ENCODE assay signal across 14 cellular contexts in genomic region chr6:98539669-98540207, GRCh38.
DNase-seq lines count a peak whose midpoint lies in the region; ATAC-seq and TF ChIP-seq lines count a peak whose summit lies in the region.
"Had no signal": no experiment of that assay in that cellular context is flagged by ENCODE, and none has a peak within 500 bp of the region (broad histone marks: within the 10 kb centered on the region; RNA-seq: fewer than 3 reads in every experiment).

No MANE protein-coding gene starts in this region.

- BruUV-seq in OCI-LY7 (replicated peaks; lab: Mats Ljungman, UMichigan): no TSS peak

- peak overlapping the region; percentile 48; the same call in 1 of the 2 replicates for H2AFZ ChIP-seq in OCI-LY7 (ENCODE audit: low read length)

- intact Hi-C loops in OCI-LY7 (cut with micrococcal nuclease; ENCODE audit: unreplicated experiment) (no loop called here), thyroid gland (cut with DNase I) (no loop called here)
- intact Hi-C loops in activated CD4-positive, alpha-beta T cell treated with anti-CD3 and anti-CD28 coated beads for 36 hours (cut with DNase I, micrococcal nuclease): no loop called here

- TF ChIP-seq POLR2A in thyroid gland (IDR thresholded peaks at IDR 0.05): no peak

- 0 out of 2 replicates have a peak, but pooled peaks have one; percentile 39 for TF ChIP-seq CTCF in OCI-LY7 (conservative IDR thresholded peaks at IDR 0.05; ENCODE audit: low read length)
- no peak for TF ChIP-seq CTCF in thyroid gland (IDR thresholded peaks at IDR 0.05)

- H3K4me2 ChIP-seq in BLaER1: peak overlapping the region; percentile 12
- no peak overlapping the region for H3K4me2 ChIP-seq in OCI-LY7 (ENCODE audit: low read length)

- CTCF ChIA-PET in OCI-LY7 (lab: Charles Lee; ENCODE audit: unreplicated experiment): no interaction called here
- CTCF ChIA-PET in activated CD4-positive, alpha-beta T cell treated with anti-CD3 and anti-CD28 coated beads for 36 hours (lab: Charles Lee): no interaction called here

- H3K9me3 ChIP-seq in BLaER1: no peaks in the 10 kb centered on the region
- H3K9me3 ChIP-seq in OCI-LY7 (ENCODE audit: low read length): no peaks in the 10 kb centered on the region
- no peaks in the 10 kb centered on the region for H3K9me3 ChIP-seq in thyroid gland
- no peaks in the 10 kb centered on the region for H3K9me3 ChIP-seq in HAP-1
- H3K9me3 ChIP-seq: SJCRH30 had no signal

- H3K27ac ChIP-seq in BLaER1 (no peak overlapping the region), OCI-LY7 (ENCODE audit: low read depth, low read length, poor library complexity, severe bottlenecking) (no peak overlapping the region), thyroid gland (no peak overlapping the region)
- H3K27ac ChIP-seq: SJCRH30 had no signal

- H4K20me1 ChIP-seq in BLaER1 (no peaks in the 10 kb centered on the region), OCI-LY7 (ENCODE audit: insufficient read depth, low read length) (no peaks in the 10 kb centered on the region)

- no peaks in the 10 kb centered on the region for H3K27me3 Mint-ChIP-seq in activated CD4-positive, alpha-beta T cell treated with anti-CD3 and anti-CD28 coated beads for 36 hours

- 72 to 77% methylated on average over 3 of the region's 3 CpGs for WGBS in thyroid gland, 2 donors

- ATAC-seq in GM18858 (IDR thresholded peaks at IDR 0.05; ENCODE audit: unreplicated experiment): peak; percentile 66
- ATAC-seq in HG02884 (IDR thresholded peaks at IDR 0.05; ENCODE audit: unreplicated experiment): peak; percentile 59
- no peak for ATAC-seq in GM21737 (IDR thresholded peaks at IDR 0.05; ENCODE audit: unreplicated experiment)
- no peak for ATAC-seq in activated CD4-positive, alpha-beta T cell treated with anti-CD3 and anti-CD28 coated beads for 36 hours

- in situ Hi-C loops in HAP-1 (cut with MboI; ENCODE audit: low sequenced_read_pairs): no loop called here

- POLR2A ChIA-PET in OCI-LY7 (lab: Charles Lee): interaction anchor here (0.7 kb wide), 1 partner anchor 11 kb away, joined by 4 read pairs; no protein-coding TSS in a partner anchor
- POLR2A ChIA-PET in activated CD4-positive, alpha-beta T cell treated with anti-CD3 and anti-CD28 coated beads for 36 hours (lab: Charles Lee): no interaction called here

- H3K36me3 Mint-ChIP-seq in activated CD4-positive, alpha-beta T cell treated with anti-CD3 and anti-CD28 coated beads for 36 hours (ENCODE audit: low read depth): no peaks in the 10 kb centered on the region

- H3K9ac ChIP-seq in BLaER1: no peak overlapping the region

- H3K9me3 Mint-ChIP-seq in activated CD4-positive, alpha-beta T cell treated with anti-CD3 and anti-CD28 coated beads for 36 hours (ENCODE audit: low read depth): no peaks in the 10 kb centered on the region
- H3K9me3 Mint-ChIP-seq: activated naive CD4-positive, alpha-beta T cell treated with anti-CD3 and anti-CD28 coated beads for 36 hours had no signal

- H3K4me1 ChIP-seq in BLaER1: peaks cover 12% of the 10 kb centered on the region
- H3K4me1 ChIP-seq in OCI-LY7 (ENCODE audit: insufficient read depth, low read length, poor library complexity, severe bottlenecking): peaks cover 7% of the 10 kb centered on the region
- H3K4me1 ChIP-seq in thyroid gland: no peaks in the 10 kb centered on the region
- peaks cover 31% of the 10 kb centered on the region for H3K4me1 ChIP-seq in HAP-1
- H3K4me1 ChIP-seq: SJCRH30 had no signal

- no peaks in the 10 kb centered on the region for H3K27me3 ChIP-seq in BLaER1
- no peaks in the 10 kb centered on the region for H3K27me3 ChIP-seq in thyroid gland
- no peaks in the 10 kb centered on the region for H3K27me3 ChIP-seq in HAP-1 (ENCODE audit: low read depth)
- H3K27me3 ChIP-seq: SJCRH30 had no signal

- H3K4me3 ChIP-seq in BLaER1 (no peak overlapping the region), OCI-LY7 (ENCODE audit: low read depth, low read length, poor library complexity, severe bottlenecking) (no peak overlapping the region), thyroid gland (replicated peaks in 1 of 3) (no peak overlapping the region), HAP-1 (no peak overlapping the region)
- H3K4me3 ChIP-seq: SJCRH30 had no signal

- H3K9me2 ChIP-seq in OCI-LY7 (ENCODE audit: insufficient read depth, low read length): no peaks in the 10 kb centered on the region

- no peak overlapping the region for H3K27ac Mint-ChIP-seq in activated CD4-positive, alpha-beta T cell treated with anti-CD3 and anti-CD28 coated beads for 36 hours
- H3K27ac Mint-ChIP-seq: activated naive CD4-positive, alpha-beta T cell treated with anti-CD3 and anti-CD28 coated beads for 36 hours had no signal

- no peaks in the 10 kb centered on the region for H3K36me3 ChIP-seq in BLaER1
- no peaks in the 10 kb centered on the region for H3K36me3 ChIP-seq in OCI-LY7 (ENCODE audit: insufficient read depth, low read length)
- H3K36me3 ChIP-seq in thyroid gland: no peaks in the 10 kb centered on the region
- H3K36me3 ChIP-seq in HAP-1 (replicated peaks): no peaks in the 10 kb centered on the region
- H3K36me3 ChIP-seq: SJCRH30 had no signal

- no peaks in the 10 kb centered on the region for H3K4me1 Mint-ChIP-seq in activated CD4-positive, alpha-beta T cell treated with anti-CD3 and anti-CD28 coated beads for 36 hours

- no peaks in the 10 kb centered on the region for H3K79me2 ChIP-seq in OCI-LY7 (ENCODE audit: insufficient read depth, low read depth, low read length)

- peak; percentile 26 for DNase-seq in OCI-LY7 (ENCODE audit: low spot score)
- no peak for DNase-seq in activated CD4-positive, alpha-beta T cell treated with anti-CD3 and anti-CD28 coated beads for 36 hours
- DNase-seq in thyroid gland: no peak
- DNase-seq in HAP-1 (ENCODE audit: low spot score in 2 of 2): no peak
- DNase-seq: activated CD4-positive, alpha-beta T cell treated with anti-CD3 and anti-CD28 coated beads for 48 hours; activated naive CD4-positive, alpha-beta T cell treated with anti-CD3 and anti-CD28 coated beads for 36 hours; mammary epithelial cell; MV-4-11; retina had no signal

- no peak overlapping the region for H3K4me3 Mint-ChIP-seq in activated CD4-positive, alpha-beta T cell treated with anti-CD3 and anti-CD28 coated beads for 36 hours
- H3K4me3 Mint-ChIP-seq: activated naive CD4-positive, alpha-beta T cell treated with anti-CD3 and anti-CD28 coated beads for 36 hours had no signal

Comparison
In these comparisons a context has a peak if more than half of its experiments do, and no peak if none do; other contexts are left out.
1. ATAC-seq: peak in GM18858 (single experiment) and HG02884 (single experiment); none in GM21737 (single experiment) and activated CD4-positive, alpha-beta T cell treated with anti-CD3 and anti-CD28 coated beads for 36 hours (single experiment).